1 cellular context compared by ENCODE assay signal in the genomic region with DNA sequence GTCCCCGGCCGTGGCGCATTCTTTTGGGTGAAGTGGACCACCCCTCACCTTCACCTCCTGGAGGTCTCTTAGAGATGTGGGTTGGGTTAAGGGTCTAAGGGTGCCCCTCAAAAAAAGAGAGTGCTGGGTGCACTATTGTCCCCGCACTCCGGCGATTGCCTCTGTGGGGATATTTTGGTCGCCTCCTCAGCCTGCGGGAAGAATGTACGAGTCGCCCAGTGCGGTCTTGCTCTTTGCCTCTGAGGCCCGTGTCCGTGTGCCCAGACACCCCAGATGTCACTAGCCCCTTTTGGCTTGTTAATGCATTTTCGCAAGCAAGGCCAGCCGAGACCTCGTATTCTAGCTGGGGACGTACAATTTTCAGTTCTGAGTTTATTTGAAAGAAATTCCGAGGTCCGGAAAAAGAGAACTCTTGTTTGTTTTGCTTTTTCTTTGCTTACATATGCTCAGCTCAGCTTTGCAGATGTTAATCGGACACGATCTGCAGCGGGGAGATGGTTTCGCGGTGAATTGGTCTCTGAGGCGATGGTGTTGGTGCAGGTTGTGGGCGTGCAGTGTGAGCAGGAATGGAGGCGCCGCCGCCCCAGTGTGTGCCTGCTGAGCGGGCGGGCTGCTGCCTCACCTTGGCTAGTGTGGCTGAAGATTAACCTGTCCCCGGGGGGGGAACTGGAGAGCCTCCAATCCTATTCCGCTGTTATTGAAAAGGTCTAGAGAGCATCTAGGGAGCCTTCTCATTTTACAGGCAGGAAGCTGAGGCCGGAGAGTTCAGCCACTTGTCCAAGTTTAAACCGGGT.
TF ChIP-seq lines count a peak whose summit lies in the region.

No MANE protein-coding gene starts in this region.

TF ChIP-seq in HepG2, 621 proteins besides CTCF, POLR2A, EP300 and RAD21 (continued from another document and continues in another):
- TF ChIP-seq, protein P1, sequence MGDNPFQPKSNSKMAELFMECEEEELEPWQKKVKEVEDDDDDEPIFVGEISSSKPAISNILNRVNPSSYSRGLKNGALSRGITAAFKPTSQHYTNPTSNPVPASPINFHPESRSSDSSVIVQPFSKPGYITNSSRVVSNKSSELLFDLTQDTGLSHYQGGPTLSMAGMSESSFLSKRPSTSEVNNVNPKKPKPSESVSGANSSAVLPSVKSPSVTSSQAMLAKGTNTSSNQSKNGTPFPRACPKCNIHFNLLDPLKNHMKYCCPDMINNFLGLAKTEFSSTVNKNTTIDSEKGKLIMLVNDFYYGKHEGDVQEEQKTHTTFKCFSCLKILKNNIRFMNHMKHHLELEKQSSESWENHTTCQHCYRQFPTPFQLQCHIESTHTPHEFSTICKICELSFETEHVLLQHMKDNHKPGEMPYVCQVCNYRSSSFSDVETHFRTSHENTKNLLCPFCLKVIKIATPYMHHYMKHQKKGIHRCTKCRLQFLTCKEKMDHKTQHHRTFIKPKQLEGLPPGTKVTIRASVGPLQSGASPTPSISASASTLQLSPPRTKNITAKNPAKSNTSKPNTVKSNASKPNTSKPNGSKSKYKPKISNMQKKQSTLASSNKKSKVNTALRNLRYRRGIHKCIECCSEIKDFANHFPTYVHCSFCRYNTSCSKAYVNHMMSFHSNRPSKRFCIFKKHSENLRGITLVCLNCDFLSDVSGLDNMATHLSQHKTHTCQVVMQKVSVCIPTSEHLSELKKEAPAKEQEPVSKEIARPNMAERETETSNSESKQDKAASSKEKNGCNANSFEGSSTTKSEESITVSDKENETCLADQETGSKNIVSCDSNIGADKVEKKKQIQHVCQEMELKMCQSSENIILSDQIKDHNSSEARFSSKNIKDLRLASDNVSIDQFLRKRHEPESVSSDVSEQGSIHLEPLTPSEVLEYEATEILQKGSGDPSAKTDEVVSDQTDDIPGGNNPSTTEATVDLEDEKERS (CRISPR knock-in tag; IDR thresholded peaks at IDR 0.05), result peak; percentile 67; the same call in 1 of the 2 replicates
- TF ChIP-seq, protein P2, sequence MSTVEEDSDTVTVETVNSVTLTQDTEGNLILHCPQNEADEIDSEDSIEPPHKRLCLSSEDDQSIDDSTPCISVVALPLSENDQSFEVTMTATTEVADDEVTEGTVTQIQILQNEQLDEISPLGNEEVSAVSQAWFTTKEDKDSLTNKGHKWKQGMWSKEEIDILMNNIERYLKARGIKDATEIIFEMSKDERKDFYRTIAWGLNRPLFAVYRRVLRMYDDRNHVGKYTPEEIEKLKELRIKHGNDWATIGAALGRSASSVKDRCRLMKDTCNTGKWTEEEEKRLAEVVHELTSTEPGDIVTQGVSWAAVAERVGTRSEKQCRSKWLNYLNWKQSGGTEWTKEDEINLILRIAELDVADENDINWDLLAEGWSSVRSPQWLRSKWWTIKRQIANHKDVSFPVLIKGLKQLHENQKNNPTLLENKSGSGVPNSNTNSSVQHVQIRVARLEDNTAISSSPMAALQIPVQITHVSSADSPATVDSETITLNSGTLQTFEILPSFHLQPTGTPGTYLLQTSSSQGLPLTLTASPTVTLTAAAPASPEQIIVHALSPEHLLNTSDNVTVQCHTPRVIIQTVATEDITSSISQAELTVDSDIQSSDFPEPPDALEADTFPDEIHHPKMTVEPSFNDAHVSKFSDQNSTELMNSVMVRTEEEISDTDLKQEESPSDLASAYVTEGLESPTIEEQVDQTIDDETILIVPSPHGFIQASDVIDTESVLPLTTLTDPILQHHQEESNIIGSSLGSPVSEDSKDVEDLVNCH (CRISPR knock-in tag; IDR thresholded peaks at IDR 0.05), result 0 out of 2 replicates have a peak, but pooled peaks have one; percentile 26
- TF ChIP-seq ZNF136 (CRISPR knock-in tag; IDR thresholded peaks at IDR 0.05; ENCODE audit: low read depth) (peak; percentile 57; the same call in 1 of the 2 replicates), MTERF4 (CRISPR knock-in tag; IDR thresholded peaks at IDR 0.05) (no peak), SAP130 (CRISPR knock-in tag; IDR thresholded peaks at IDR 0.05; ENCODE audit: low read depth) (peak; percentile 76), FOXA3 (CRISPR knock-in tag; IDR thresholded peaks at IDR 0.05) (peak; percentile 20; the same call in 1 of the 2 replicates), ZNF556 (CRISPR knock-in tag; IDR thresholded peaks at IDR 0.05; ENCODE audit: borderline replicate concordance) (peak; percentile 73; the same call in 1 of the 2 replicates), ZSCAN30 (CRISPR knock-in tag; IDR thresholded peaks at IDR 0.05) (no peak), ZNF546 (CRISPR knock-in tag; conservative IDR thresholded peaks at IDR 0.05) (0 out of 2 replicates have a peak, but pooled peaks have one; percentile 50), SALL2 (CRISPR knock-in tag; IDR thresholded peaks at IDR 0.05) (0 out of 2 replicates have a peak, but pooled peaks have one; percentile 18), HMG20A (CRISPR knock-in tag; IDR thresholded peaks at IDR 0.05; ENCODE audit: borderline replicate concordance) (peak; percentile 51; the same call in 1 of the 2 replicates), ZNF652 (CRISPR knock-in tag; IDR thresholded peaks at IDR 0.05; ENCODE audit: borderline replicate concordance, low read depth) (no peak), ETV5 (CRISPR knock-in tag; IDR thresholded peaks at IDR 0.05; ENCODE audit: borderline replicate concordance) (peak; percentile 53; the same call in 1 of the 2 replicates), ZNF142 (CRISPR knock-in tag; IDR thresholded peaks at IDR 0.05) (peak; percentile 95), DMAP1 (CRISPR knock-in tag; IDR thresholded peaks at IDR 0.05) (peak; percentile 54), SOX6 (IDR thresholded peaks at IDR 0.05) (no peak), SOX6 (CRISPR knock-in tag; IDR thresholded peaks at IDR 0.05) (peak; percentile 61; the same call in 1 of the 2 replicates), BCL6 (CRISPR knock-in tag; IDR thresholded peaks at IDR 0.05) (peak; percentile 64), ZBTB49 (CRISPR knock-in tag; IDR thresholded peaks at IDR 0.05; ENCODE audit: borderline replicate concordance) (no peak), REPIN1 (CRISPR knock-in tag; IDR thresholded peaks at IDR 0.05; ENCODE audit: borderline replicate concordance, low read depth) (peak; percentile 30; the same call in 1 of the 2 replicates), ZNF552 (CRISPR knock-in tag; IDR thresholded peaks at IDR 0.05; ENCODE audit: borderline replicate concordance) (0 out of 2 replicates have a peak, but pooled peaks have one; percentile 50), ATF6 (CRISPR knock-in tag; conservative IDR thresholded peaks at IDR 0.05) (0 out of 2 replicates have a peak, but pooled peaks have one; percentile 34)
- TF ChIP-seq, protein P3, sequence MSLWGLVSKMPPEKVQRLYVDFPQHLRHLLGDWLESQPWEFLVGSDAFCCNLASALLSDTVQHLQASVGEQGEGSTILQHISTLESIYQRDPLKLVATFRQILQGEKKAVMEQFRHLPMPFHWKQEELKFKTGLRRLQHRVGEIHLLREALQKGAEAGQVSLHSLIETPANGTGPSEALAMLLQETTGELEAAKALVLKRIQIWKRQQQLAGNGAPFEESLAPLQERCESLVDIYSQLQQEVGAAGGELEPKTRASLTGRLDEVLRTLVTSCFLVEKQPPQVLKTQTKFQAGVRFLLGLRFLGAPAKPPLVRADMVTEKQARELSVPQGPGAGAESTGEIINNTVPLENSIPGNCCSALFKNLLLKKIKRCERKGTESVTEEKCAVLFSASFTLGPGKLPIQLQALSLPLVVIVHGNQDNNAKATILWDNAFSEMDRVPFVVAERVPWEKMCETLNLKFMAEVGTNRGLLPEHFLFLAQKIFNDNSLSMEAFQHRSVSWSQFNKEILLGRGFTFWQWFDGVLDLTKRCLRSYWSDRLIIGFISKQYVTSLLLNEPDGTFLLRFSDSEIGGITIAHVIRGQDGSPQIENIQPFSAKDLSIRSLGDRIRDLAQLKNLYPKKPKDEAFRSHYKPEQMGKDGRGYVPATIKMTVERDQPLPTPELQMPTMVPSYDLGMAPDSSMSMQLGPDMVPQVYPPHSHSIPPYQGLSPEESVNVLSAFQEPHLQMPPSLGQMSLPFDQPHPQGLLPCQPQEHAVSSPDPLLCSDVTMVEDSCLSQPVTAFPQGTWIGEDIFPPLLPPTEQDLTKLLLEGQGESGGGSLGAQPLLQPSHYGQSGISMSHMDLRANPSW (CRISPR knock-in tag; IDR thresholded peaks at IDR 0.05; ENCODE audit: borderline replicate concordance), result no peak; the same call in 1 of the 2 replicates
- TF ChIP-seq, protein P4, sequence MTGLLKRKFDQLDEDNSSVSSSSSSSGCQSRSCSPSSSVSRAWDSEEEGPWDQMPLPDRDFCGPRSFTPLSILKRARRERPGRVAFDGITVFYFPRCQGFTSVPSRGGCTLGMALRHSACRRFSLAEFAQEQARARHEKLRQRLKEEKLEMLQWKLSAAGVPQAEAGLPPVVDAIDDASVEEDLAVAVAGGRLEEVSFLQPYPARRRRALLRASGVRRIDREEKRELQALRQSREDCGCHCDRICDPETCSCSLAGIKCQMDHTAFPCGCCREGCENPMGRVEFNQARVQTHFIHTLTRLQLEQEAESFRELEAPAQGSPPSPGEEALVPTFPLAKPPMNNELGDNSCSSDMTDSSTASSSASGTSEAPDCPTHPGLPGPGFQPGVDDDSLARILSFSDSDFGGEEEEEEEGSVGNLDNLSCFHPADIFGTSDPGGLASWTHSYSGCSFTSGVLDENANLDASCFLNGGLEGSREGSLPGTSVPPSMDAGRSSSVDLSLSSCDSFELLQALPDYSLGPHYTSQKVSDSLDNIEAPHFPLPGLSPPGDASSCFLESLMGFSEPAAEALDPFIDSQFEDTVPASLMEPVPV (CRISPR knock-in tag; IDR thresholded peaks at IDR 0.05), result 0 out of 2 replicates have a peak, but pooled peaks have one; percentile 25
